In the genomic region with DNA sequence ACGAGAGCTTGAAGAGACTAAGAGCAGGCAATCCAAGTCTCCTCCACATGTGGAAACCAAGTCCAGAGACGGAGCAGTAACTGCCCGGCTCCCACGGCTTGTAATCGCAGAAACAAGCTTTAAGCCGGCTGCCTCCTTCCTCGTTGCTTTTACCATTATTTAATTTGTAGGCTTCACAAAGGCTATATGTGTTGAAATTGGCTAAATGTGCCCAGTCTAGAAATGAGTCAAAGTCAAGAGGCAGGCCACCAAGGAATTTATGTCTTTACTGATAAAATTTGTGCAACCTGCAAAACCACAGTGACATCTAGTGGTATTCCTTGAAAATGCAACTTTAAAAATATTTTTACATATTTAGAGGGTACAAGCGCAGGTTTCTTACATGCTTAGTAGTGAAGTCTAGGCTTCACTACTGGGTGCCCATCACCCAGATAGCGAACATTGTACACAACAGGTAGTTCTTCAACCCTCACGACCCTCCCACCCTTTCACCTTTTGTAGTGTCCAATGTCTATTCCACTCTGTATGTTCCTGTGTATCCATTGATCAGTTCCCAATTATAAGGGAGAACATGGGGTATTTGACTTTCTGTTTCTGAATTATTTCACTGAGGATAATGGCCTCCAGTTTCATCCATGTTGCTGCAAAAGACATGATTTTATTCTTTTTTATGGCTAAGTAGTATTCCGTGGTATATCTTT, we compare ENCODE assay signal across 8 cellular contexts. TPM values are rescaled to one million over a fixed set of nuclear protein-coding genes. Genes with fewer than 3 reads are reported as not detected.
DNase-seq lines count a peak whose midpoint lies in the region; ATAC-seq and TF ChIP-seq lines count a peak whose summit lies in the region.

No MANE protein-coding gene starts in this region.

- no peaks in the 10 kb centered on the region for H3K9me2 ChIP-seq in OCI-LY1 (ENCODE audit: low read depth, low read length)

- H3K9me3 ChIP-seq in OCI-LY1 (ENCODE audit: low read length) = no peaks in the 10 kb centered on the region

- no peak overlapping the region for H3K27ac Mint-ChIP-seq in activated T-cell treated with anti-CD3 and anti-CD28 coated beads, Interleukin-2, amount 50 U/mL, for 72 hours

- H3K79me2 ChIP-seq in OCI-LY1 (ENCODE audit: insufficient read depth, low read length) = no peaks in the 10 kb centered on the region

- no peaks in the 10 kb centered on the region for H4K20me1 ChIP-seq in OCI-LY1 (ENCODE audit: insufficient read depth, low read length)

- no peaks in the 10 kb centered on the region for H3K36me3 Mint-ChIP-seq in activated T-cell treated with anti-CD3 and anti-CD28 coated beads, Interleukin-2, amount 50 U/mL, for 72 hours (ENCODE audit: insufficient read depth in 2 of 2)

- H3K27me3 Mint-ChIP-seq in activated T-cell treated with anti-CD3 and anti-CD28 coated beads, Interleukin-2, amount 50 U/mL, for 72 hours (ENCODE audit: low read depth) = no peaks in the 10 kb centered on the region

- no peaks in the 10 kb centered on the region for H3F3A ChIP-seq in OCI-LY1 (ENCODE audit: insufficient read depth, low read length)

- H3K36me3 ChIP-seq in OCI-LY1 (ENCODE audit: insufficient read depth, low read length) = no peaks in the 10 kb centered on the region
- no peaks in the 10 kb centered on the region for H3K36me3 ChIP-seq in H7 (replicated peaks; ENCODE audit: control insufficient read depth, insufficient read depth, low read length)

- H3K9ac ChIP-seq in OCI-LY1 (ENCODE audit: low read length) = no peak overlapping the region

- H3K4me3 ChIP-seq in OCI-LY1 (ENCODE audit: low read depth, low read length, poor library complexity, severe bottlenecking) = no peak overlapping the region
- H3K4me3 ChIP-seq in H7 (ENCODE audit: insufficient read depth, low read depth, low read length) = no peak overlapping the region

- peak overlapping the region; percentile 8 for H2AFZ ChIP-seq in OCI-LY1 (ENCODE audit: low read length)

- DNase-seq in activated T-cell treated with anti-CD3 and anti-CD28 coated beads, Interleukin-2, amount 50 U/mL, for 72 hours = no peak
- no peak for DNase-seq in activated T-cell treated with anti-CD3 and anti-CD28 coated beads, Interleukin-2, amount 50 U/mL, for 48 hours
- DNase-seq in dermis blood vessel endothelial cell (peak; percentile 72), lung microvascular endothelial cell (ENCODE audit: low read depth in 2 of 2) (peak; percentile 44 to 59), H7 (no peak)

- H3K9me3 Mint-ChIP-seq in activated T-cell treated with anti-CD3 and anti-CD28 coated beads, Interleukin-2, amount 50 U/mL, for 72 hours = no peaks in the 10 kb centered on the region

- H3K4me1 Mint-ChIP-seq in activated T-cell treated with anti-CD3 and anti-CD28 coated beads, Interleukin-2, amount 50 U/mL, for 72 hours (ENCODE audit: low read depth) = no peaks in the 10 kb centered on the region

- peak; percentile 77 for TF ChIP-seq CTCF in OCI-LY1 (IDR thresholded peaks at IDR 0.05; ENCODE audit: low read length)

- no peaks in the 10 kb centered on the region for H3K27me3 ChIP-seq in OCI-LY1 (ENCODE audit: insufficient read depth, low read length)
- no peaks in the 10 kb centered on the region for H3K27me3 ChIP-seq in H7 (ENCODE audit: control insufficient read depth, insufficient read depth, low read length)

- H3K27ac ChIP-seq in OCI-LY1 (ENCODE audit: low read depth, low read length, poor library complexity, severe bottlenecking) = no peak overlapping the region

- peaks cover 12% of the 10 kb centered on the region for H3K4me1 ChIP-seq in OCI-LY1 (ENCODE audit: insufficient read depth, low read length, severe bottlenecking)

- H3K4me2 ChIP-seq in OCI-LY1 (ENCODE audit: low read length) = peak overlapping the region; percentile 15; the same call in 1 of the 2 replicates

- peak; percentile 22 to 39 for ATAC-seq in activated T-cell treated with anti-CD3 and anti-CD28 coated beads, Interleukin-2, amount 50 U/mL, for 72 hours (replicated peaks in 1 of 2)
- ATAC-seq in HG03439 (IDR thresholded peaks at IDR 0.05; ENCODE audit: unreplicated experiment) = peak; percentile 64
- ATAC-seq in GM21723 (IDR thresholded peaks at IDR 0.05; ENCODE audit: unreplicated experiment) = no peak

- no peak overlapping the region for H3K4me3 Mint-ChIP-seq in activated T-cell treated with anti-CD3 and anti-CD28 coated beads, Interleukin-2, amount 50 U/mL, for 72 hours

RNA-seq across cellular contexts. Expression of gene EBF1, which starts 33.5 kb away (rescaled TPM):
- total RNA-seq in activated T-cell treated with anti-CD3 and anti-CD28 coated beads, Interleukin-2, amount 50 U/mL, for 72 hours = 1 to 10 TPM; 1.3 to 1.4 TPM
- 3.6 and 4.4 TPM in 2 replicates for total RNA-seq in dermis blood vessel endothelial cell
- 0.87 and 1.2 TPM in 2 replicates for total RNA-seq in lung microvascular endothelial cell
- 0.35 TPM in 1 of 2 replicates, not detected in the other for total RNA-seq in H7 (2014; rRNA removed; shearing (Covaris generic))

Comparison
In these comparisons a context has a peak if more than half of its experiments do, and no peak if none do; other contexts are left out.
1. DNase-seq: peak in dermis blood vessel endothelial cell (single experiment) and lung microvascular endothelial cell (2 of 2); none in activated T-cell treated with anti-CD3 and anti-CD28 coated beads, Interleukin-2, amount 50 U/mL, for 72 hours (0 of 2), activated T-cell treated with anti-CD3 and anti-CD28 coated beads, Interleukin-2, amount 50 U/mL, for 48 hours (0 of 2) and H7 (single experiment).